Comparison of ENCODE assay signal across 10 cellular contexts in the genomic region with DNA sequence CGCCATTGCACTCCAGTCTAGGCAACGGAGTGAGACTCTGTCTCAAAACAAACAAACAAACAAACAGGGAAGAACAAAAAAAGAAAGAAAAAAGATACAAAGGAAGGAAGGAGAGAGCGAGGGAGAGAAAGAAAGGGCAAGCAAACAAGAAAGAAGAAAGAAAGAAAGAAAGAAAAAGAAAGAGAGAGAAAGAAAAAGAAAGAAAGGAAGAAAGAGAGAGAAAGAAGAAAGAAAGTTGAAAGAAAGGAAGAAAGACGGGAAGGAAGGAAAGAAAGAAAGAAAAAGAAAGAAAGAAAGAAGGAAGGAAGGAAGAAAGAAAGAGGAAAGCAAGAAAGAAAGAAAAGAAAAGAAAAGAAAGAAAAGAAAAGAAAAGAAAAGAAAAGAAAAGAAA. TPM values are rescaled to one million over a fixed set of nuclear protein-coding genes. Genes with fewer than 3 reads are reported as not detected.
A peak's percentile ranks its signal among the peaks of the same experiment; 100 is the strongest.
DNase-seq lines count a peak whose midpoint lies in the region; TF ChIP-seq lines count a peak whose summit lies in the region.
"Had no signal": no experiment of that assay in that cellular context is flagged by ENCODE, and none has a peak within 500 bp of the region (broad histone marks: within the 10 kb centered on the region; RNA-seq: fewer than 3 reads in every experiment).

No MANE protein-coding gene starts in this region.

- peak overlapping the region; percentile 82; the same call in 1 of the 2 replicates for H3K4me3 ChIP-seq in iPS-20b (ENCODE audit: low read length)
- H3K4me3 ChIP-seq in testis, result peak overlapping the region; percentile 55 to 66
- peak overlapping the region in 2 of 4 donors; percentile 51 to 53 for H3K4me3 ChIP-seq in esophagus squamous epithelium
- H3K4me3 ChIP-seq: BLaER1 had no signal

- 41 to 45% methylated on average over 4 of the region's 4 CpGs for WGBS in testis, 2 donors
- 42 to 66% methylated on average over 2 to 4 of the region's 4 CpGs for WGBS in esophagus squamous epithelium, 2 donors

- peaks cover 9% of the 10 kb centered on the region for H3K4me1 Mint-ChIP-seq in activated naive CD4-positive, alpha-beta T cell treated with anti-CD3 and anti-CD28 coated beads for 36 hours (ENCODE audit: low read depth)

- CTCF ChIA-PET in activated naive CD4-positive, alpha-beta T cell treated with anti-CD3 and anti-CD28 coated beads for 36 hours (lab: Charles Lee), result interaction anchor here (0.6 to 1.9 kb wide), 11 partner anchors 10 to 748 kb away, joined by 3 to 7 read pairs (median 5); a partner anchor contains a TSS

- intact Hi-C loops in activated naive CD4-positive, alpha-beta T cell treated with anti-CD3 and anti-CD28 coated beads for 36 hours (cut with micrococcal nuclease), result loop anchor here (1.0 to 2.0 kb wide), 3 partner anchors 50 to 119 kb away; a partner anchor contains a TSS
- intact Hi-C loops in testis (cut with DNase I; ENCODE audit: low total_unique reads) (no loop called here), esophagus squamous epithelium (cut with DNase I) (no loop called here)

- H3K36me3 ChIP-seq in iPS-20b (ENCODE audit: insufficient read depth, low read depth, low read length) (no peaks in the 10 kb centered on the region), testis (ENCODE audit: low read depth, missing control alignments) (no peaks in the 10 kb centered on the region), esophagus squamous epithelium (no peaks in the 10 kb centered on the region)
- H3K36me3 ChIP-seq: BLaER1 had no signal

- TF ChIP-seq POLR2A in testis (IDR thresholded peaks at IDR 0.05), result no peak
- no peak for TF ChIP-seq POLR2A in esophagus squamous epithelium (IDR thresholded peaks at IDR 0.05)

- H3K4me1 ChIP-seq in iPS-20b (ENCODE audit: insufficient read depth, low read length) (no peaks in the 10 kb centered on the region), testis (no peaks in the 10 kb centered on the region), esophagus squamous epithelium (peaks cover 0 to 13% (median 4%) of the 10 kb centered on the region in 3 donors)
- H3K4me1 ChIP-seq: BLaER1 had no signal

- TF ChIP-seq CTCF in VCaP (conservative IDR thresholded peaks at IDR 0.05) (no peak), testis (IDR thresholded peaks at IDR 0.05) (no peak), esophagus squamous epithelium (IDR thresholded peaks at IDR 0.05) (no peak)

- no peaks in the 10 kb centered on the region for H3K27me3 ChIP-seq in iPS-20b (ENCODE audit: insufficient read depth, low read length)
- H3K27me3 ChIP-seq in testis, result no peaks in the 10 kb centered on the region
- H3K27me3 ChIP-seq in esophagus squamous epithelium, result peaks cover 0 to 28% (median 0%) of the 10 kb centered on the region in 4 donors
- H3K27me3 ChIP-seq: BLaER1 had no signal

- peaks cover 54% of the 10 kb centered on the region for H3K27me3 Mint-ChIP-seq in activated naive CD4-positive, alpha-beta T cell treated with anti-CD3 and anti-CD28 coated beads for 36 hours (ENCODE audit: low read depth)

- peak overlapping the region; percentile 53 for H3K4me3 Mint-ChIP-seq in activated naive CD4-positive, alpha-beta T cell treated with anti-CD3 and anti-CD28 coated beads for 36 hours

- no peak overlapping the region for H3K27ac Mint-ChIP-seq in activated naive CD4-positive, alpha-beta T cell treated with anti-CD3 and anti-CD28 coated beads for 36 hours

- no peaks in the 10 kb centered on the region for H3K36me3 Mint-ChIP-seq in activated naive CD4-positive, alpha-beta T cell treated with anti-CD3 and anti-CD28 coated beads for 36 hours (ENCODE audit: low read depth)

- no peak for DNase-seq in activated naive CD4-positive, alpha-beta T cell treated with anti-CD3 and anti-CD28 coated beads for 36 hours
- DNase-seq in activated naive CD4-positive, alpha-beta T cell treated with anti-CD3 and anti-CD28 coated beads, Interleukin-2, amount 50 U/mL, for 16 hours, result no peak
- DNase-seq in testis (no peak), NAMALWA (ENCODE audit: low spot score) (no peak), T-helper 9 cell (no peak), esophagus squamous epithelium (lab: John Stamatoyannopoulos, UW) (no peak)

- peak overlapping the region; percentile 47 for H3K27ac ChIP-seq in VCaP
- H3K27ac ChIP-seq in iPS-20b (ENCODE audit: low read length), result no peak overlapping the region
- no peak overlapping the region for H3K27ac ChIP-seq in testis
- no peak overlapping the region for H3K27ac ChIP-seq in esophagus squamous epithelium
- H3K27ac ChIP-seq: BLaER1 had no signal

- H3K9me3 ChIP-seq in iPS-20b (ENCODE audit: insufficient read depth, low read depth, low read length), result peaks cover 9% of the 10 kb centered on the region; the same call in 1 of the 2 replicates
- H3K9me3 ChIP-seq in testis, result no peaks in the 10 kb centered on the region
- no peaks in the 10 kb centered on the region for H3K9me3 ChIP-seq in esophagus squamous epithelium

- H3K9me3 Mint-ChIP-seq in activated naive CD4-positive, alpha-beta T cell treated with anti-CD3 and anti-CD28 coated beads for 36 hours, result peaks cover 9% of the 10 kb centered on the region

- no peak overlapping the region for H3K9ac ChIP-seq in iPS-20b (ENCODE audit: low read depth, low read length)
- H3K9ac ChIP-seq: BLaER1 had no signal

RNA-seq across cellular contexts. Expression of a gene that starts 13.1 kb away (rescaled TPM):
- not detected for total RNA-seq in activated naive CD4-positive, alpha-beta T cell treated with anti-CD3 and anti-CD28 coated beads for 36 hours
- total RNA-seq in testis (under 1 TPM in 1 of 2 donors, not detected in 1; 0.79 TPM), esophagus squamous epithelium (not detected)
- 1.9 TPM for polyA plus RNA-seq in testis (ENCODE audit: insufficient read depth, low read depth, low replicate concordance)
- total RNA-seq: M059J had no signal

RNA-seq across cellular contexts. Expression of a gene that starts 50.0 kb away (rescaled TPM):
- total RNA-seq in activated naive CD4-positive, alpha-beta T cell treated with anti-CD3 and anti-CD28 coated beads for 36 hours, result 1 to 10 TPM; 5.5 to 5.7 TPM
- total RNA-seq in testis, result 10 to 100 TPM; 32.6 to 42.8 TPM
- polyA plus RNA-seq in testis (ENCODE audit: insufficient read depth, low read depth, low replicate concordance), result 24.0 TPM
- 10 to 100 TPM in 1 of 4 donors, 1 to 10 TPM in 3; 5.0 to 14.7 (median 6.6) TPM for total RNA-seq in esophagus squamous epithelium

RNA-seq across cellular contexts. Expression of a gene that starts 50.3 kb away (rescaled TPM):
- total RNA-seq in activated naive CD4-positive, alpha-beta T cell treated with anti-CD3 and anti-CD28 coated beads for 36 hours, result 10 to 100 TPM; 13.2 to 14.3 TPM
- 10 to 100 TPM; 15.4 to 18.3 TPM for total RNA-seq in testis
- polyA plus RNA-seq in testis (ENCODE audit: insufficient read depth, low read depth, low replicate concordance), result 10.5 TPM
- total RNA-seq in esophagus squamous epithelium, result 10 to 100 TPM in 3 of 4 donors, 1 to 10 TPM in 1; 4.4 to 13.9 (median 11.8) TPM
